Comparison of ENCODE assay signal across 12 cellular contexts in the genomic region with DNA sequence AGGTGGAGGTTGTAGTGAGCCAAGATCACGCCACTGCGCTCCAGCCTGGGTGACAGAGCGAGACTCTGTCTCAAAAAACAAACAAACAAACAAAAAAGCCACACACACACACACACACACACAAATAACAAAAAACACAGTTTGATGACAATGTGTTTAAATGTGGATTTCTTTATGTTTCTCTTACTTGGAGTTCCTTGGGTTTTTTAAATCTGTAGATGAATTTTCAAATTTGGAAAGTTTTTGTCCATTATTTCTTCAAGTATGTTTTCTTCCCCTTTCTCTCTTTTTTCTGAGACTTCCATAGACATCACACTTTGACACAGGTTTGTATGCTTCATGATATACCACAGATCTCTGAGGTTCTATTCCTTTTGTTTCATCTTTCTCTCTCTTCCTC. TPM values are rescaled to one million over a fixed set of nuclear protein-coding genes. Genes with fewer than 3 reads are reported as not detected.
"Had no signal": no experiment of that assay in that cellular context is flagged by ENCODE, and none has a peak within 500 bp of the region (broad histone marks: within the 10 kb centered on the region; RNA-seq: fewer than 3 reads in every experiment).

No MANE protein-coding gene starts in this region.

- H3K9me3 ChIP-seq: HAP-1 had no signal

- H3K4me2 ChIP-seq: GM23338 had no signal

- H3K4me3 ChIP-seq: GM23248, GM23338, HAP-1 had no signal

- FAIRE-seq: H1, H54 had no signal

- H3K4me1 ChIP-seq: HAP-1 had no signal

- H2AFZ ChIP-seq: GM23248, GM23338 had no signal

- H3K9ac ChIP-seq: GM23248 had no signal

- ATAC-seq: GM23338, HCT116 had no signal

- H3K27ac ChIP-seq: GM23248 had no signal

- H3K36me3 ChIP-seq: HAP-1 had no signal

- DNase-seq: GM23248, GOT3, H7, H9, HCEC 1CT, HFFc6 had no signal

RNA-seq across cellular contexts. Expression of gene HPCAL4, which starts 35.4 kb away (rescaled TPM):
- total RNA-seq: GM23248, H7, HFFc6 had no signal
- polyA plus RNA-seq: GM23248 had no signal

RNA-seq across cellular contexts. Expression of gene OXCT2, which starts 44.5 kb away (rescaled TPM):
- total RNA-seq: H4, H7 had no signal

RNA-seq across cellular contexts. Expression of gene NT5C1A, which starts 54.7 kb away (rescaled TPM):
- total RNA-seq: GM23248, GM23338, H1, H7, H9, HFFc6 had no signal
- polyA plus RNA-seq: GM23248, GM23338, H1 had no signal
